ENCODE assay signal across 33 cellular contexts in the genomic region with DNA sequence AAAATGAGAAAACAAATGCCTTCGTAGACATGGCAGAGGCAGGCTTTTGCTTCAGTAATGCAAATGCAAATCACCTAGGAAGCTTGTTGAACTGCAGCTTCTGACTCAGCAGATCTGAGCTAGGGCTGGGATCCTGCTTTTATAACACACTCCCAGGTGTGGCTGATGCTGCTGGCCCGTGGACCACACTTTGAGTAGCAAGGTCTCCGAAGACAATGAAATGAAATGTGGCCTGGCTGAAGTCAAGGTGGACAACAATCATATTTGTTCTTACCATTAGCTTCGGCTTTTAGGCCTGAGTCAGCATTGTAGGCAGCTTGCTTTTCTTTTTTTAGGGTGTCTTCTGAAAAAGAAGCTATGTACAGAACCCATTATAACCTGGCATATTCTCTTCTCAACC. TPM values are rescaled to one million over a fixed set of nuclear protein-coding genes. Genes with fewer than 3 reads are reported as not detected.
DNase-seq lines count a peak whose midpoint lies in the region; ATAC-seq, FAIRE-seq and TF ChIP-seq lines count a peak whose summit lies in the region.
"Had no signal": no experiment of that assay in that cellular context is flagged by ENCODE, and none has a peak within 500 bp of the region (broad histone marks: within the 10 kb centered on the region; RNA-seq: fewer than 3 reads in every experiment).

No MANE protein-coding gene starts in this region.

- H2AFZ ChIP-seq in hepatocyte: no peak overlapping the region

- H4K20me1 ChIP-seq in hepatocyte (ENCODE audit: insufficient read depth, poor library complexity, severe bottlenecking): no peaks in the 10 kb centered on the region

- no peaks in the 10 kb centered on the region for H3K4me1 ChIP-seq in hepatocyte (ENCODE audit: insufficient read depth)
- H3K4me1 ChIP-seq in small intestine (ENCODE audit: control insufficient read depth in 2 of 2, insufficient read depth in 1 of 2, low read depth in 1 of 2, low read length in 1 of 2): no peaks in the 10 kb centered on the region
- H3K4me1 ChIP-seq in right atrium auricular region: no peaks in the 10 kb centered on the region
- H3K4me1 ChIP-seq: ascending aorta, colonic mucosa, sigmoid colon had no signal

- H3K27me3 ChIP-seq in hepatocyte (no peaks in the 10 kb centered on the region), small intestine (ENCODE audit: control insufficient read depth in 2 of 2, insufficient read depth in 2 of 2, low read length in 2 of 2) (no peaks in the 10 kb centered on the region), right atrium auricular region (no peaks in the 10 kb centered on the region)
- H3K27me3 ChIP-seq: ascending aorta, cardiac muscle cell, colonic mucosa, neutrophil, sigmoid colon had no signal

- no peak for FAIRE-seq in small intestine (lab: Jason Lieb, UNC)
- FAIRE-seq: kidney had no signal

- H3K4me3 ChIP-seq in hepatocyte (no peak overlapping the region), small intestine (ENCODE audit: low read depth in 1 of 2, low read length in 2 of 2) (no peak overlapping the region), right atrium auricular region (no peak overlapping the region)
- H3K4me3 ChIP-seq: ascending aorta, cardiac muscle cell, colonic mucosa, sigmoid colon had no signal

- H3K27ac ChIP-seq in hepatocyte (no peak overlapping the region), small intestine (ENCODE audit: low read depth in 1 of 2, low read length in 1 of 2) (no peak overlapping the region), right atrium auricular region (no peak overlapping the region)
- H3K27ac ChIP-seq: ascending aorta, C4-2B, cardiac muscle cell, colonic mucosa, epithelial cell of prostate, neutrophil, sigmoid colon, WERI-Rb-1 had no signal

- DNase-seq in NCI-H510A treated with DMSO at 0.1 percent for 48 hours (lab: John Stamatoyannopoulos, UW) (peak; percentile 9), NCI-H510A (lab: John Stamatoyannopoulos, UW) (no peak), NCI-H526 treated with DMSO at 0.1 percent for 48 hours (lab: John Stamatoyannopoulos, UW) (peak; percentile 9), hepatocyte (ENCODE audit: low spot score) (peak; percentile 32), small intestine (peak; percentile 68), right atrium auricular region (ENCODE audit: low spot score) (no peak)
- DNase-seq: 8988T; activated CD4-positive, alpha-beta T cell treated with anti-CD3 and anti-CD28 coated beads, Interleukin-2, amount 10 ng/mL, durations not matched to agents 24 days and 14 days; activated gamma-delta T cell treated with Interleukin-2 at 50 U/mL for 16 hours; activated T-cell treated with anti-CD3 and anti-CD28 coated beads, Interleukin-2, amount 50 U/mL, for 4 hours; colonic mucosa; COR-L47; DMS79; effector CD4-positive, alpha-beta T cell; GDM1; KG1; kidney; NCI-H1417; NCI-H2029 treated with DMSO at 0.1 percent for 48 hours; NCI-H2227 treated with DMSO at 0.1 percent for 48 hours; NCI-H748 treated with DMSO at 0.1 percent for 48 hours; posterior cingulate gyrus; sigmoid colon; stimulated activated CD4-positive, alpha-beta T cell treated with anti-CD3 and anti-CD28 coated beads, Interleukin-4, amount 100 ng/mL, for 4 hours; trophoblast cell; WERI-Rb-1 had no signal

- H3K36me3 ChIP-seq in hepatocyte (replicated peaks; ENCODE audit: insufficient read depth, low read depth): no peaks in the 10 kb centered on the region
- no peaks in the 10 kb centered on the region for H3K36me3 ChIP-seq in small intestine (ENCODE audit: control insufficient read depth in 2 of 2, insufficient read depth in 2 of 2, low read length in 2 of 2)
- H3K36me3 ChIP-seq in right atrium auricular region: no peaks in the 10 kb centered on the region
- H3K36me3 ChIP-seq: ascending aorta, cardiac muscle cell, colonic mucosa, neutrophil, sigmoid colon, WERI-Rb-1 had no signal

- 61% methylated on average over 4 of the region's 4 CpGs for WGBS in hepatocyte (ENCODE audit: low lambda C conversion rate, missing lambda C conversion rate)
- WGBS in small intestine, 3 donors: 37 to 61% (median 53%) methylated on average over 4 of the region's 4 CpGs

- H3K9me2 ChIP-seq in hepatocyte (replicated peaks; ENCODE audit: insufficient read depth): no peaks in the 10 kb centered on the region

- no peak for ATAC-seq in HG03280 (IDR thresholded peaks at IDR 0.05; ENCODE audit: unreplicated experiment)
- no peak for ATAC-seq in HG03469 (IDR thresholded peaks at IDR 0.05; ENCODE audit: unreplicated experiment)
- ATAC-seq: activated T-cell treated with anti-CD3 and anti-CD28 coated beads, Interleukin-2, amount 50 U/mL, for 4 hours had no signal

- H3K4me2 ChIP-seq in hepatocyte: no peak overlapping the region

- no peaks in the 10 kb centered on the region for H3K79me2 ChIP-seq in hepatocyte

- TF ChIP-seq CTCF in hepatocyte (IDR thresholded peaks at IDR 0.05; ENCODE audit: poor library complexity) (no peak), right atrium auricular region (IDR thresholded peaks at IDR 0.05) (no peak)

- H3K9me3 ChIP-seq in hepatocyte (ENCODE audit: low read depth): no peaks in the 10 kb centered on the region
- no peaks in the 10 kb centered on the region for H3K9me3 ChIP-seq in small intestine (ENCODE audit: control insufficient read depth, low read depth)
- no peaks in the 10 kb centered on the region for H3K9me3 ChIP-seq in right atrium auricular region
- H3K9me3 ChIP-seq: ascending aorta, colonic mucosa, neutrophil, sigmoid colon had no signal

RNA-seq across cellular contexts. Expression of a gene that starts 26.3 kb away (rescaled TPM):
- 5.7 and 7.5 TPM in 2 replicates for total RNA-seq in hepatocyte
- polyA plus RNA-seq in hepatocyte: 2.1 and 3.3 TPM in 2 replicates
- 10 to 100 TPM; 13.9 to 78.1 (median 57.0) TPM for polyA plus RNA-seq in small intestine
- 1 to 10 TPM in 1 of 2 donors, under 1 TPM in 1; 0.26 to 6.2 TPM for total RNA-seq in right atrium auricular region
- total RNA-seq: activated CD4-positive, alpha-beta T cell treated with anti-CD3 and anti-CD28 coated beads, Interleukin-2, amount 10 ng/mL, durations not matched to agents 24 days and 14 days; cardiac muscle cell; sigmoid colon had no signal

Comparison
In these comparisons a context has a peak if more than half of its experiments do, and no peak if none do; other contexts are left out.
1. DNase-seq: peak in NCI-H510A treated with DMSO at 0.1 percent for 48 hours (single experiment), NCI-H526 treated with DMSO at 0.1 percent for 48 hours (single experiment), hepatocyte (single experiment) and small intestine (single experiment); none in NCI-H510A (single experiment) and right atrium auricular region (single experiment).